Comparison of ENCODE assay signal across 12 cellular contexts in genomic region chr13:42486711-42487198, GRCh38.
DNase-seq lines count a peak whose midpoint lies in the region; ATAC-seq, FAIRE-seq and TF ChIP-seq lines count a peak whose summit lies in the region.
"Had no signal": no experiment of that assay in that cellular context is flagged by ENCODE, and none has a peak within 500 bp of the region (broad histone marks: within the 10 kb centered on the region; RNA-seq: fewer than 3 reads in every experiment).

No MANE protein-coding gene starts in this region.

- TF ChIP-seq POLR2A in H54 (IDR thresholded peaks at IDR 0.05; ENCODE audit: low read depth, low read length), result no peak

- H3K79me2 ChIP-seq in OCI-LY7 (ENCODE audit: insufficient read depth, low read depth, low read length), result no peaks in the 10 kb centered on the region

- no peaks in the 10 kb centered on the region for H3K4me1 ChIP-seq in OCI-LY7 (ENCODE audit: insufficient read depth, low read length, poor library complexity, severe bottlenecking)

- H3K27ac ChIP-seq in OCI-LY7 (ENCODE audit: low read depth, low read length, poor library complexity, severe bottlenecking), result no peak overlapping the region

- intact Hi-C loops in OCI-LY7 (cut with micrococcal nuclease; ENCODE audit: unreplicated experiment), result no loop called here

- no peak overlapping the region for H3K4me2 ChIP-seq in OCI-LY7 (ENCODE audit: low read length)

- ATAC-seq in HG03442 (IDR thresholded peaks at IDR 0.05; ENCODE audit: unreplicated experiment), result no peak
- ATAC-seq: CD8-positive, alpha-beta T cell; T-cell had no signal

- POLR2A ChIA-PET in OCI-LY7 (lab: Charles Lee), result interaction anchor here (0.7 kb wide), 1 partner anchor 109 kb away, joined by 3 read pairs; no protein-coding TSS in a partner anchor

- no peaks in the 10 kb centered on the region for H3K27me3 ChIP-seq in MG63

- in situ Hi-C loops in ACHN (cut with HindIII; ENCODE audit: low pct_ligation_motif_present, low pct_unique_long_range_greater_than_20kb, low sequenced_read_pairs), result no loop called here

- no peak for FAIRE-seq in H54 (lab: Jason Lieb, UNC)
- FAIRE-seq: GM18507 had no signal

- DNase-seq in AG10803 (ENCODE audit: low read depth), result peak; percentile 21
- DNase-seq in MG63, result peak; percentile 58
- peak; percentile 85 for DNase-seq in brain pericyte (ENCODE audit: low read depth, low spot score)
- DNase-seq in lung microvascular endothelial cell (ENCODE audit: low read depth in 2 of 2), result peak; percentile 71 to 95
- no peak for DNase-seq in ACHN
- no peak for DNase-seq in H54 (ENCODE audit: insufficient read length, low spot score)
- no peak for DNase-seq in OCI-LY7 (ENCODE audit: low spot score)
- DNase-seq: CD8-positive, alpha-beta T cell; left cardiac atrium; T-cell had no signal

- H3K36me3 ChIP-seq in MG63 (no peaks in the 10 kb centered on the region), OCI-LY7 (ENCODE audit: insufficient read depth, low read length) (no peaks in the 10 kb centered on the region)

- no peak overlapping the region for H3K4me3 ChIP-seq in AG10803 (ENCODE audit: low read length)
- H3K4me3 ChIP-seq in MG63, result no peak overlapping the region
- no peak overlapping the region for H3K4me3 ChIP-seq in OCI-LY7 (ENCODE audit: low read depth, low read length, poor library complexity, severe bottlenecking)

- no TSS peak for BruUV-seq in OCI-LY7 (replicated peaks; lab: Mats Ljungman, UMichigan)

- no peak overlapping the region for H2AFZ ChIP-seq in OCI-LY7 (ENCODE audit: low read length)

- H3K9me2 ChIP-seq in OCI-LY7 (ENCODE audit: insufficient read depth, low read length), result no peaks in the 10 kb centered on the region

- no peaks in the 10 kb centered on the region for H4K20me1 ChIP-seq in OCI-LY7 (ENCODE audit: insufficient read depth, low read length)

- H3K9me3 ChIP-seq in MG63 (0 out of 2 replicates have a peak, but pooled peaks cover 3% of the 10 kb centered on the region), OCI-LY7 (ENCODE audit: low read length) (no peaks in the 10 kb centered on the region)

- TF ChIP-seq CTCF in AG10803 (conservative IDR thresholded peaks at IDR 0.05; ENCODE audit: low read length) (no peak), OCI-LY7 (conservative IDR thresholded peaks at IDR 0.05; ENCODE audit: low read length) (no peak)

- CTCF ChIA-PET in OCI-LY7 (lab: Charles Lee; ENCODE audit: unreplicated experiment), result no interaction called here

Comparison
In these comparisons a context has a peak if more than half of its experiments do, and no peak if none do; other contexts are left out.
1. DNase-seq: peak in AG10803 (single experiment), MG63 (single experiment), brain pericyte (single experiment) and lung microvascular endothelial cell (2 of 2); none in ACHN (single experiment), H54 (single experiment) and OCI-LY7 (single experiment).